Comparison of ENCODE assay signal across 8 cellular contexts in the genomic region with DNA sequence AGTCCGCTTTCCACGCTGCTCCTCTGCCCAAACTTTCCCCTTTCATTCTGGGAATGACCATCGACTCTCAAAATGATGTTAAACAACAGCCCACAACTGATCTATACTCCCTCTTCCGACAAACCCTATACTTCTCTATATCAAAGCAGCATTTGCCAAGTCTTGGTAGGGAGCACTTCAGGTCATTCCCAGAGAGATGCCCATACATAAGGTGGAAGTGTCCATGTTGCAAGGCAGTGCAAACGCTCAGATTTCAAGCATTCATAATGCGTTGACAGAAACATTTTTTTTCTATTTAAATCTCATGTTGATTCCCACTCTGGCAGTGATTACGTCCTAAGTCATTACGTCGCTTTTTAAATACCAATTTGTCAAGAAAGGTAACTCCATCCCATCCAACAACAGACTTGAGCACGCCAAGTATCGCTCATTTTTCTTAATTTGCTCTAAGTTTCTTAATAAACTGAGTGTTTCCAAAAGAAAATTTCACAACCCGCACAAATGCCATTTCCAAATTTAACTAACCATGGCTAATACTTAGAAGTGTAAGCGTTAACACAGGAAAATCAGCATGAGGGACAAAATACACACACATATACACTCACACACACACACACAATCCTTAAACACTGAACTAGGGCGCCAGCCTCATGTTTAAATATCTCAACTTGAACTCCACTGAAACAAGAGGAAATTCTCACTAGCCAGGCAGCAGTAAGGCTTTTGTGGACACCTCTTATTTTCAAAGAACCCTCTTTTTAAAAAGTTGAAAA.
DNase-seq lines count a peak whose midpoint lies in the region; ATAC-seq and TF ChIP-seq lines count a peak whose summit lies in the region.

No MANE protein-coding gene starts in this region.

- no peak overlapping the region for H3K9ac ChIP-seq in parathyroid adenoma

- H3K4me1 Mint-ChIP-seq in T-helper 1 cell treated with Interleukin-12 subunit alpha and Interleukin-12 subunit beta and Interleukin-4 antibody, amounts not matched to agents 30 μg/mL and 1 μg/mL, for 36 hours (ENCODE audit: low read depth), result peaks cover 29% of the 10 kb centered on the region

- TF ChIP-seq CTCF in fibroblast of pulmonary artery (IDR thresholded peaks at IDR 0.05; ENCODE audit: low read length, missing control alignments), result no peak
- TF ChIP-seq CTCF in parathyroid adenoma (IDR thresholded peaks at IDR 0.05), result no peak

- DNase-seq in NCI-H2107 treated with DMSO at 0.1 percent for 48 hours (lab: John Stamatoyannopoulos, UW; ENCODE audit: unreplicated experiment), result peak; percentile 15
- DNase-seq in NCI-H2107 (lab: John Stamatoyannopoulos, UW), result no peak
- DNase-seq in fibroblast of pulmonary artery (ENCODE audit: low read depth), result peak; percentile 43
- DNase-seq in NCI-H524 treated with DMSO at 0.1 percent for 48 hours (lab: John Stamatoyannopoulos, UW), result no peak

- H3K9me3 Mint-ChIP-seq in T-helper 1 cell treated with Interleukin-12 subunit alpha and Interleukin-12 subunit beta and Interleukin-4 antibody, amounts not matched to agents 30 μg/mL and 1 μg/mL, for 36 hours, result no peaks in the 10 kb centered on the region

- peaks cover 14% of the 10 kb centered on the region for H3K27me3 Mint-ChIP-seq in T-helper 1 cell treated with Interleukin-12 subunit alpha and Interleukin-12 subunit beta and Interleukin-4 antibody, amounts not matched to agents 30 μg/mL and 1 μg/mL, for 36 hours (ENCODE audit: low read depth)

- H3K4me3 Mint-ChIP-seq in T-helper 1 cell treated with Interleukin-12 subunit alpha and Interleukin-12 subunit beta and Interleukin-4 antibody, amounts not matched to agents 30 μg/mL and 1 μg/mL, for 36 hours, result peak overlapping the region; percentile 97

- H3K4me2 ChIP-seq in parathyroid adenoma (ENCODE audit: low read length), result peak overlapping the region; percentile 90

- no peaks in the 10 kb centered on the region for H3K27me3 ChIP-seq in parathyroid adenoma (ENCODE audit: control insufficient read depth, insufficient read depth, low read length)

- no peaks in the 10 kb centered on the region for H3K36me3 ChIP-seq in parathyroid adenoma (ENCODE audit: control insufficient read depth, insufficient read depth, low read length)

- H2AFZ ChIP-seq in parathyroid adenoma, result peak overlapping the region; percentile 95

- H3K27ac Mint-ChIP-seq in T-helper 1 cell treated with Interleukin-12 subunit alpha and Interleukin-12 subunit beta and Interleukin-4 antibody, amounts not matched to agents 30 μg/mL and 1 μg/mL, for 36 hours, result peak overlapping the region; percentile 88

- peaks cover 3% of the 10 kb centered on the region for H3K36me3 Mint-ChIP-seq in T-helper 1 cell treated with Interleukin-12 subunit alpha and Interleukin-12 subunit beta and Interleukin-4 antibody, amounts not matched to agents 30 μg/mL and 1 μg/mL, for 36 hours (ENCODE audit: low read depth)

- H3K4me3 ChIP-seq in fibroblast of pulmonary artery (replicated peaks; ENCODE audit: low read depth, low read length) (peak overlapping the region; percentile 67), parathyroid adenoma (ENCODE audit: low read depth, low read length) (peak overlapping the region; percentile 67)

- peaks cover 2% of the 10 kb centered on the region for H3K4me1 ChIP-seq in parathyroid adenoma

- ATAC-seq in HG03196 (IDR thresholded peaks at IDR 0.05; ENCODE audit: unreplicated experiment) (peak; percentile 2), GM19397 (IDR thresholded peaks at IDR 0.05; ENCODE audit: unreplicated experiment) (no peak)

- H3K9me3 ChIP-seq in parathyroid adenoma (ENCODE audit: control insufficient read depth, low read length), result no peaks in the 10 kb centered on the region

- peaks cover 18% of the 10 kb centered on the region for H3K79me2 ChIP-seq in parathyroid adenoma

- peak overlapping the region; percentile 48 for H3K27ac ChIP-seq in parathyroid adenoma

Comparison
In these comparisons a context has a peak if more than half of its experiments do, and no peak if none do; other contexts are left out.
1. DNase-seq: peak in NCI-H2107 treated with DMSO at 0.1 percent for 48 hours (single experiment) and fibroblast of pulmonary artery (single experiment); none in NCI-H2107 (single experiment) and NCI-H524 treated with DMSO at 0.1 percent for 48 hours (single experiment).